24 cellular contexts compared by ENCODE assay signal in the genomic region with DNA sequence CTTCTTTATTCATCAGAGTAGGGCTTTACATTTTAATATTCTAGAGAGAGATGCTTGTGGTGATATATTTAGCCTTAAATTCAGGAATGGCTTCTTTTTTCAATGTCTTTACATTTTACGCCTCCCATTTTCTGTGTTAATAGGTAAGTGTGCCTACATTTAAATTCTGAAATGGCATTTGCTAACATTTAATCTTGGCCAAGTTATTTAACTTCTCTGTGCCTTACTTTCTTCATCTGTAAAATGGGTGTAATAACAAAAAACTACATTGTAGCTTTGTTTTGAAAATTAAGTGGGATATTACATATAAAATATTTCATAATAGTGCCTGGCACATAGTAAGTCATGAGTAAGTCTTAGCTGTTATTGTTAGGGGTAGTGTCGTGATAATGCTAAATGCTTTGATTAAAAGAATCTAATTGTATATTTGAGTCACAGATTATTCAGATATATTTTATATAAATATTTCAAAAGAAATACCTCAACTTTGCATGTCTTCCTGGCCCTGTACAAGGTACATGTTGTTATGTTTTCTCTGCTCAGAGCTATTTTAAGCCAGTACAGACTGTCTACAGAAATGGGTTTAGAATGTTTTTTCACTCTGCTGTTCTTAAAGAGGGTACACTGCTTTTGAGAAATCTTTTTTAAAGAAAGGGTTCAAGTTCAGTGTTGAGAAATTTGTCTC. TPM values are rescaled to one million over a fixed set of nuclear protein-coding genes. Genes with fewer than 3 reads are reported as not detected.
A peak's percentile ranks its signal among the peaks of the same experiment; 100 is the strongest.
DNase-seq lines count a peak whose midpoint lies in the region; ATAC-seq and TF ChIP-seq lines count a peak whose summit lies in the region.
"Had no signal": no experiment of that assay in that cellular context is flagged by ENCODE, and none has a peak within 500 bp of the region (broad histone marks: within the 10 kb centered on the region; RNA-seq: fewer than 3 reads in every experiment).

No MANE protein-coding gene starts in this region.

- no peaks in the 10 kb centered on the region for H3K36me3 ChIP-seq in lower lobe of right lung
- H3K36me3 ChIP-seq in transverse colon, result no peaks in the 10 kb centered on the region
- H3K36me3 ChIP-seq: heart left ventricle, Peyer's patch had no signal

- peak; percentile 54 for DNase-seq in HCEC 1CT
- no peak for DNase-seq in activated B cell treated with CpG ODN at 0.5 μM for 24 hours
- DNase-seq in lower lobe of right lung, result no peak
- DNase-seq in transverse colon, result no peak
- DNase-seq: activated naive CD4-positive, alpha-beta T cell; activated T-cell treated with anti-CD3 and anti-CD28 coated beads, Interleukin-2, amount 50 U/mL, for 72 hours; effector CD8-positive, alpha-beta T cell; heart left ventricle; HFFc6; kidney; NCI-H1092; NCI-H1930; NCI-H526; Peyer's patch; posterior cingulate gyrus; stimulated activated naive CD4-positive, alpha-beta T cell treated with Interleukin-2 at 50 U/mL for 16 hours; T1000 had no signal

- no peaks in the 10 kb centered on the region for H3K27me3 Mint-ChIP-seq in activated B cell treated with CpG ODN at 0.5 μM for 24 hours
- H3K27me3 Mint-ChIP-seq: brain had no signal

- H3K9me3 ChIP-seq in lower lobe of right lung (no peaks in the 10 kb centered on the region), transverse colon (no peaks in the 10 kb centered on the region)
- H3K9me3 ChIP-seq: heart left ventricle, Peyer's patch had no signal

- H3K27ac Mint-ChIP-seq in activated B cell treated with CpG ODN at 0.5 μM for 24 hours, result peak overlapping the region; percentile 41
- H3K27ac Mint-ChIP-seq: activated T-cell treated with anti-CD3 and anti-CD28 coated beads, Interleukin-2, amount 50 U/mL, for 72 hours; HFFc6 had no signal

- WGBS in transverse colon (ENCODE audit: low coverage in 1 of 2), 2 donors, result 90 to 97% methylated on average over 2 of the region's 2 CpGs

- no peak for ATAC-seq in activated B cell treated with CpG ODN at 0.5 μM for 24 hours (ENCODE audit: low read depth)
- ATAC-seq in lower lobe of right lung, result no peak
- ATAC-seq in HG03097 (IDR thresholded peaks at IDR 0.05; ENCODE audit: low FRiP score, unreplicated experiment), result no peak
- ATAC-seq in HG03139 (IDR thresholded peaks at IDR 0.05; ENCODE audit: unreplicated experiment), result no peak
- ATAC-seq in HG02763 (IDR thresholded peaks at IDR 0.05; ENCODE audit: unreplicated experiment), result no peak
- ATAC-seq: activated T-cell treated with anti-CD3 and anti-CD28 coated beads, Interleukin-2, amount 50 U/mL, for 72 hours had no signal

- CTCF ChIA-PET in activated B cell treated with CpG ODN at 0.5 μM for 24 hours (lab: Charles Lee), result interaction anchor here (1.1 kb wide), 1 partner anchor 19 kb away, joined by 3 read pairs; the partner anchor contains the start of gene CARMIL1

- TF ChIP-seq POLR2A in transverse colon (IDR thresholded peaks at IDR 0.05), result no peak

- no peaks in the 10 kb centered on the region for H3K36me3 Mint-ChIP-seq in activated B cell treated with CpG ODN at 0.5 μM for 24 hours (ENCODE audit: low read depth)
- H3K36me3 Mint-ChIP-seq: brain had no signal

- H3K9me3 Mint-ChIP-seq in activated B cell treated with CpG ODN at 0.5 μM for 24 hours, result no peaks in the 10 kb centered on the region
- H3K9me3 Mint-ChIP-seq: brain, HFFc6 had no signal

- H3K27ac ChIP-seq in lower lobe of right lung (peak overlapping the region; percentile 76), transverse colon (peak overlapping the region in 3 of 4 donors; percentile 16 to 57 (median 17))
- H3K27ac ChIP-seq: C4-2B, epithelial cell of prostate, GM23248 had no signal

- in situ Hi-C loops in transverse colon (cut with MboI; ENCODE audit: low pct_ligation_motif_present in 1 of 4, low pct_unique_long_range_greater_than_20kb in 1 of 4, low sequenced_read_pairs in 3 of 4), result no loop called here

- H3K4me3 ChIP-seq in lower lobe of right lung (no peak overlapping the region), transverse colon (no peak overlapping the region)
- H3K4me3 ChIP-seq: GM23248, heart left ventricle, Peyer's patch had no signal

- H3K4me1 ChIP-seq in lower lobe of right lung, result peaks cover 69% of the 10 kb centered on the region
- H3K4me1 ChIP-seq in transverse colon, result peaks cover 0 to 36% (median 19%) of the 10 kb centered on the region in 4 donors

- intact Hi-C loops in activated B cell treated with CpG ODN at 0.5 μM for 24 hours (cut with micrococcal nuclease) (no loop called here), lower lobe of right lung (cut with DNase I) (no loop called here), transverse colon (cut with DNase I; ENCODE audit: low total_unique reads) (no loop called here)

- peaks cover 72% of the 10 kb centered on the region for H3K4me1 Mint-ChIP-seq in activated B cell treated with CpG ODN at 0.5 μM for 24 hours

- TF ChIP-seq EP300 in transverse colon (IDR thresholded peaks at IDR 0.05; ENCODE audit: low read depth), result no peak

- TF ChIP-seq CTCF in activated B cell treated with CpG ODN at 0.5 μM for 24 hours (IDR thresholded peaks at IDR 0.05), result no peak
- TF ChIP-seq CTCF in lower lobe of right lung (IDR thresholded peaks at IDR 0.05), result no peak
- TF ChIP-seq CTCF in transverse colon (IDR thresholded peaks at IDR 0.05), result no peak

- POLR2A ChIA-PET in activated B cell treated with CpG ODN at 0.5 μM for 24 hours (lab: Charles Lee), result interaction anchor here (1.1 kb wide), 1 partner anchor 19 kb away, joined by 5 read pairs; the partner anchor contains the start of gene CARMIL1

- H3K27me3 ChIP-seq in lower lobe of right lung (ENCODE audit: low read depth) (no peaks in the 10 kb centered on the region), transverse colon (no peaks in the 10 kb centered on the region)
- H3K27me3 ChIP-seq: heart left ventricle, Peyer's patch had no signal

- H3K4me3 Mint-ChIP-seq in activated B cell treated with CpG ODN at 0.5 μM for 24 hours, result peak overlapping the region; percentile 32
- H3K4me3 Mint-ChIP-seq: activated T-cell treated with anti-CD3 and anti-CD28 coated beads, Interleukin-2, amount 50 U/mL, for 72 hours; brain; HFFc6 had no signal

RNA-seq across cellular contexts. Expression of gene CARMIL1, which starts 18.8 kb away (rescaled TPM):
- total RNA-seq in activated B cell treated with CpG ODN at 0.5 μM for 24 hours, result 3.4 and 3.6 TPM in 2 replicates
- 30.4 TPM for total RNA-seq in lower lobe of right lung
- 10 to 100 TPM; 25.1 to 93.5 (median 61.0) TPM for total RNA-seq in transverse colon
